ENCODE assay signal across 8 cellular contexts in genomic region chr17:55356440-55357328, GRCh38.
DNase-seq lines count a peak whose midpoint lies in the region; ATAC-seq lines count a peak whose summit lies in the region.

No MANE protein-coding gene starts in this region.

- peaks cover 5% of the 10 kb centered on the region for H3K4me1 Mint-ChIP-seq in memory B cell

- no peak overlapping the region for H3K27ac Mint-ChIP-seq in memory B cell

- no peak overlapping the region for H3K4me3 Mint-ChIP-seq in memory B cell

- DNase-seq in COR-L47 (lab: John Stamatoyannopoulos, UW) = peak; percentile 58
- peak; percentile 33 for DNase-seq in NCI-H526 treated with DMSO at 0.1 percent for 48 hours (lab: John Stamatoyannopoulos, UW)
- peak; percentile 30 to 66 for DNase-seq in activated CD4-positive, alpha-beta T cell treated with anti-CD3 and anti-CD28 coated beads, Interleukin-2, amount 50 U/mL, for 24 hours (ENCODE audit: low read depth in 1 of 2, low spot score in 1 of 2)
- DNase-seq in effector CD4-positive, alpha-beta T cell = peak; percentile 50
- peak; percentile 58 to 66 for DNase-seq in memory B cell (ENCODE audit: low spot score in 2 of 2)
- peak; percentile 83 for DNase-seq in stimulated activated CD8-positive, alpha-beta memory T cell treated with anti-CD3 and anti-CD28 coated beads, Interleukin-4, amount 100 ng/mL, for 48 hours

- peak; percentile 89 for ATAC-seq in GM19467 (IDR thresholded peaks at IDR 0.05; ENCODE audit: unreplicated experiment)
- peak; percentile 78 for ATAC-seq in HG03521 (IDR thresholded peaks at IDR 0.05; ENCODE audit: unreplicated experiment)
- ATAC-seq in memory B cell (ENCODE audit: low read depth) = peak; percentile 87

- peaks cover 7% of the 10 kb centered on the region for H3K9me3 Mint-ChIP-seq in memory B cell

- peaks cover 5% of the 10 kb centered on the region for H3K27me3 Mint-ChIP-seq in memory B cell

- H3K36me3 Mint-ChIP-seq in memory B cell = peaks cover 3% of the 10 kb centered on the region

Comparison
In these comparisons a context has a peak if more than half of its experiments do, and no peak if none do; other contexts are left out.
1. Peak in every context shown above with its lines: DNase-seq and ATAC-seq.
2. DNase-seq: peak in every context shown above with its lines; median percentile 83 in stimulated activated CD8-positive, alpha-beta memory T cell treated with anti-CD3 and anti-CD28 coated beads, Interleukin-4, amount 100 ng/mL, for 48 hours; 62 in memory B cell; 58 in COR-L47; 50 in effector CD4-positive, alpha-beta T cell; 48 in activated CD4-positive, alpha-beta T cell treated with anti-CD3 and anti-CD28 coated beads, Interleukin-2, amount 50 U/mL, for 24 hours; 33 in NCI-H526 treated with DMSO at 0.1 percent for 48 hours.